32 cellular contexts compared by ENCODE assay signal in the genomic region with DNA sequence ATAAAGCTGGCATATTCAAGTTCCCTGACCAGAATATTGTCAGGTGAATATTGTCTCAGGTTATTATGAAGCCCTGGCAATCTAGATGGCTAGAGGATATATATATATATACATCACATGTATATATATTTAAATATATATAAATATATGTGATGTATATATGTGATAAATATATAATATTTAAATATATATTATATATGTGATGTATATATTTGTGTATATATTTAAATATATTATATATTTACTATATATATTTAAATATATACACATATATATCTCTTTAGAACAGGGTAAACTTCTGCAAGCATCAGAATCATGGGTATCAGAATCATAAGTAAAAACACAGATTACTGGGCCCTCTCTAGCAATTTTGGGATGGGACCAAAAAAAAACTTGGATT.
"Had no signal": no experiment of that assay in that cellular context is flagged by ENCODE, and none has a peak within 500 bp of the region (broad histone marks: within the 10 kb centered on the region; RNA-seq: fewer than 3 reads in every experiment).

No MANE protein-coding gene starts in this region.

- H3K4me3 ChIP-seq: ascending aorta, cardiac muscle cell had no signal

- H3K27me3 ChIP-seq: ascending aorta, cardiac muscle cell had no signal

- H3K36me3 ChIP-seq: ascending aorta, cardiac muscle cell had no signal

- H3K27ac ChIP-seq: ascending aorta, cardiac muscle cell, VCaP had no signal

- ATAC-seq: activated CD4-positive, alpha-beta T cell treated with anti-CD3 and anti-CD28 coated beads for 36 hours; activated CD4-positive, CD25-positive, alpha-beta regulatory T cell treated with anti-CD3 and anti-CD28 coated beads, Interleukin-2, amount 50 U/mL, for 24 hours; activated CD8-positive, alpha-beta memory T cell treated with anti-CD3 and anti-CD28 coated beads, Interleukin-2, amount 10 ng/mL, durations not matched to agents 7 days and 5 days; activated CD8-positive, alpha-beta T cell treated with anti-CD3 and anti-CD28 coated beads, Interleukin-2, amount 10 ng/mL, durations not matched to agents 7 days and 5 days; activated naive CD8-positive, alpha-beta T cell treated with anti-CD3 and anti-CD28 coated beads, Interleukin-2, amount 50 U/mL, for 24 hours had no signal

- FAIRE-seq: bronchial epithelial cell, TTC549 had no signal

- H3K9me3 ChIP-seq: ascending aorta had no signal

- H3K4me1 ChIP-seq: ascending aorta had no signal

- DNase-seq: activated CD4-positive, alpha-beta memory T cell treated with anti-CD3 and anti-CD28 coated beads, Interleukin-2, amount 10 ng/mL, durations not matched to agents 7 days and 5 days; activated CD4-positive, alpha-beta T cell treated with anti-CD3 and anti-CD28 coated beads for 1 hour; activated CD4-positive, alpha-beta T cell treated with anti-CD3 and anti-CD28 coated beads for 36 hours; activated CD4-positive, alpha-beta T cell treated with anti-CD3 and anti-CD28 coated beads for 48 hours; activated CD4-positive, alpha-beta T cell treated with anti-CD3 and anti-CD28 coated beads, Interleukin-2, amount 10 ng/mL, durations not matched to agents 7 days and 5 days; activated CD4-positive, alpha-beta T cell treated with anti-CD3 and anti-CD28 coated beads, Interleukin-2, amount 50 U/mL, for 48 hours; activated CD4-positive, CD25-positive, alpha-beta regulatory T cell; activated CD8-positive, alpha-beta memory T cell treated with anti-CD3 and anti-CD28 coated beads for 24 hours; activated CD8-positive, alpha-beta memory T cell treated with anti-CD3 and anti-CD28 coated beads, Interleukin-2, amount 10 ng/mL, durations not matched to agents 7 days and 5 days; activated CD8-positive, alpha-beta memory T cell treated with anti-CD3 and anti-CD28 coated beads, Interleukin-2, amount 50 U/mL, for 48 hours; activated CD8-positive, alpha-beta T cell treated with anti-CD3 and anti-CD28 coated beads, Interleukin-2, amount 10 ng/mL, durations not matched to agents 7 days and 5 days; activated effector memory CD4-positive, alpha-beta T cell treated with Interleukin-2 at 50 U/mL for 16 hours; activated gamma-delta T cell; activated naive CD4-positive, alpha-beta T cell treated with anti-CD3 and anti-CD28 coated beads, Interleukin-2, amount 10 ng/mL, durations not matched to agents 7 days and 5 days; activated naive CD4-positive, alpha-beta T cell treated with Interleukin-2 at 50 U/mL for 16 hours; activated naive CD8-positive, alpha-beta T cell treated with anti-CD3 and anti-CD28 coated beads, Interleukin-2, amount 10 ng/mL, durations not matched to agents 7 days and 5 days; activated naive CD8-positive, alpha-beta T cell treated with anti-CD3 and anti-CD28 coated beads, Interleukin-2, amount 50 U/mL, for 24 hours; activated T-cell treated with anti-CD3 and anti-CD28 coated beads, Interleukin-2, amount 50 U/mL, for 24 hours; activated T-cell treated with anti-CD3 and anti-CD28 coated beads, Interleukin-2, amount 50 U/mL, for 48 hours; amygdala; anterior cingulate cortex; caudate nucleus; cerebellar nuclear complex; T-helper 1 cell; T-helper 2 cell; T-helper 9 cell had no signal
